ENCODE assay signal across 26 cellular contexts in genomic region chr15:79195802-79196201, GRCh38.
A peak's percentile ranks its signal among the peaks of the same experiment; 100 is the strongest.
DNase-seq lines count a peak whose midpoint lies in the region; ATAC-seq and TF ChIP-seq lines count a peak whose summit lies in the region.
"Had no signal": no experiment of that assay in that cellular context is flagged by ENCODE, and none has a peak within 500 bp of the region (broad histone marks: within the 10 kb centered on the region; RNA-seq: fewer than 3 reads in every experiment).

No MANE protein-coding gene starts in this region.

- H3K9me3 ChIP-seq in SK-N-SH (no peaks in the 10 kb centered on the region), OCI-LY7 (ENCODE audit: low read length) (no peaks in the 10 kb centered on the region)
- H3K9me3 ChIP-seq: heart left ventricle, left lung, right atrium auricular region, thyroid gland had no signal

- no peak overlapping the region for H3K9ac ChIP-seq in SK-N-SH

- 31% methylated on average over 2 of the region's 5 CpGs for WGBS in SK-N-SH (ENCODE audit: low lambda C conversion rate)

- TF ChIP-seq EP300 in SK-N-SH (IDR thresholded peaks at IDR 0.05; ENCODE audit: borderline replicate concordance in 1 of 2, low read depth in 1 of 2, low read length in 1 of 2), result no peak

- H3K9me2 ChIP-seq in SK-N-SH, result no peaks in the 10 kb centered on the region
- no peaks in the 10 kb centered on the region for H3K9me2 ChIP-seq in OCI-LY7 (ENCODE audit: insufficient read depth, low read length)

- DNase-seq in SK-N-SH, result peak; percentile 33
- DNase-seq in OCI-LY7 (ENCODE audit: low spot score), result no peak
- DNase-seq in germinal center (ENCODE audit: low spot score), result peak; percentile 21
- no peak for DNase-seq in SKM-1 (lab: John Stamatoyannopoulos, UW; ENCODE audit: unreplicated experiment)
- DNase-seq in activated CD4-positive, alpha-beta T cell treated with anti-CD3 and anti-CD28 coated beads, Interleukin-2, amount 50 U/mL, for 4 hours, result no peak
- no peak for DNase-seq in NCI-H446 (lab: John Stamatoyannopoulos, UW)
- no peak for DNase-seq in NCI-H526 treated with DMSO at 0.1 percent for 48 hours (lab: John Stamatoyannopoulos, UW)
- DNase-seq: activated CD8-positive, alpha-beta memory T cell treated with anti-CD3 and anti-CD28 coated beads for 24 hours; activated naive CD4-positive, alpha-beta T cell treated with anti-CD3 and anti-CD28 coated beads for 36 hours; activated T-cell treated with anti-CD3 and anti-CD28 coated beads, Interleukin-2, amount 50 U/mL, for 24 hours; AML-193; amygdala; dermis blood vessel endothelial cell; heart left ventricle; immature natural killer cell; left lung; natural killer cell; NCI-H510A treated with DMSO at 0.1 percent for 48 hours; RPMI8226; stimulated activated CD4-positive, alpha-beta T cell treated with anti-CD3 and anti-CD28 coated beads, Interleukin-12 subunit alpha, Interleukin-12 subunit beta, amount 100 ng/mL, for 4 hours; T1000; thyroid gland had no signal

- H3F3A ChIP-seq in SK-N-SH (replicated peaks; ENCODE audit: insufficient read depth), result no peaks in the 10 kb centered on the region

- intact Hi-C loops in OCI-LY7 (cut with micrococcal nuclease; ENCODE audit: unreplicated experiment), result no loop called here

- TF ChIP-seq RAD21 in SK-N-SH (IDR thresholded peaks at IDR 0.05; ENCODE audit: low read length), result no peak

- no peak overlapping the region for H3K27ac ChIP-seq in SK-N-SH (ENCODE audit: low read depth in 2 of 2, low read length in 1 of 2)
- no peak overlapping the region for H3K27ac ChIP-seq in OCI-LY7 (ENCODE audit: low read depth, low read length, poor library complexity, severe bottlenecking)
- H3K27ac ChIP-seq: 22Rv1, heart left ventricle, left lung, right atrium auricular region, thyroid gland had no signal

- no peaks in the 10 kb centered on the region for H3K36me3 ChIP-seq in SK-N-SH (replicated peaks in 1 of 2; ENCODE audit: control insufficient read depth in 1 of 2, insufficient read depth in 2 of 2, low read length in 1 of 2)
- H3K36me3 ChIP-seq in OCI-LY7 (ENCODE audit: insufficient read depth, low read length), result no peaks in the 10 kb centered on the region
- H3K36me3 ChIP-seq: heart left ventricle, left lung, right atrium auricular region, thyroid gland had no signal

- no peak overlapping the region for H2AFZ ChIP-seq in SK-N-SH (ENCODE audit: low read depth)
- no peak overlapping the region for H2AFZ ChIP-seq in OCI-LY7 (ENCODE audit: low read length)

- no peak for ATAC-seq in SK-N-SH treated with all-trans-retinoic acid at 6 μM for 48 hours
- ATAC-seq: activated CD4-positive, CD25-positive, alpha-beta regulatory T cell treated with anti-CD3 and anti-CD28 coated beads, Interleukin-2, amount 50 U/mL, for 24 hours; heart left ventricle; left lung; natural killer cell had no signal

- BruUV-seq in OCI-LY7 (replicated peaks; lab: Mats Ljungman, UMichigan), result no TSS peak

- CTCF ChIA-PET in SK-N-SH (lab: Yijun Ruan, JAX), result interaction anchor here (0.8 to 1.9 kb wide), 5 partner anchors 11 to 285 kb away, joined by 3 to 13 read pairs (median 4); no protein-coding TSS in a partner anchor
- CTCF ChIA-PET in OCI-LY7 (lab: Charles Lee; ENCODE audit: unreplicated experiment), result no interaction called here

- H3K4me3 ChIP-seq in SK-N-SH (ENCODE audit: low read depth in 2 of 2, low read length in 1 of 2), result no peak overlapping the region
- H3K4me3 ChIP-seq in OCI-LY7 (ENCODE audit: low read depth, low read length, poor library complexity, severe bottlenecking), result no peak overlapping the region
- H3K4me3 ChIP-seq: heart left ventricle, left lung, right atrium auricular region, thyroid gland had no signal

- no peaks in the 10 kb centered on the region for H3K27me3 ChIP-seq in SK-N-SH (ENCODE audit: insufficient read depth)
- H3K27me3 ChIP-seq: right atrium auricular region had no signal

- H3K4me1 ChIP-seq in SK-N-SH (ENCODE audit: control insufficient read depth in 1 of 2, insufficient read depth in 2 of 2, low read depth in 1 of 2, low read length in 1 of 2) (no peaks in the 10 kb centered on the region; a peak in 1 of 4 replicates), OCI-LY7 (ENCODE audit: insufficient read depth, low read length, poor library complexity, severe bottlenecking) (no peaks in the 10 kb centered on the region)
- H3K4me1 ChIP-seq: heart left ventricle, left lung, right atrium auricular region, thyroid gland had no signal

- H3K4me2 ChIP-seq in SK-N-SH, result no peak overlapping the region
- H3K4me2 ChIP-seq in OCI-LY7 (ENCODE audit: low read length), result no peak overlapping the region

- H3K79me2 ChIP-seq in SK-N-SH (ENCODE audit: insufficient read depth), result no peaks in the 10 kb centered on the region
- no peaks in the 10 kb centered on the region for H3K79me2 ChIP-seq in OCI-LY7 (ENCODE audit: insufficient read depth, low read depth, low read length)

- POLR2A ChIA-PET in SK-N-SH (lab: Yijun Ruan, JAX), result no interaction called here
- POLR2A ChIA-PET in OCI-LY7 (lab: Charles Lee), result no interaction called here

- TF ChIP-seq CTCF in SK-N-SH (IDR thresholded peaks at IDR 0.05) (peak; percentile 23; the same call in 1 of the 2 replicates), OCI-LY7 (conservative IDR thresholded peaks at IDR 0.05; ENCODE audit: low read length) (0 out of 2 replicates have a peak, but pooled peaks have one; percentile 26)

- H4K20me1 ChIP-seq in SK-N-SH (ENCODE audit: insufficient read depth) (no peaks in the 10 kb centered on the region), OCI-LY7 (ENCODE audit: insufficient read depth, low read length) (no peaks in the 10 kb centered on the region)

TF ChIP-seq in SK-N-SH, 30 proteins besides CTCF, POLR2A, EP300 and RAD21:
- TF ChIP-seq FOXM1 (IDR thresholded peaks at IDR 0.05; ENCODE audit: low read depth), result no peak
- TF ChIP-seq FOSL2 (IDR thresholded peaks at IDR 0.05; ENCODE audit: borderline replicate concordance, low read depth), result no peak
TF ChIP-seq in SK-N-SH: peak in this region for 0.

TF ChIP-seq in SK-N-SH treated with all-trans-retinoic acid at 6 μM for 48 hours, 23 proteins besides CTCF, POLR2A, EP300 and RAD21:
- TF ChIP-seq ISL1 (CRISPR knock-in tag; IDR thresholded peaks at IDR 0.05) (no peak), PPARA (CRISPR knock-in tag; IDR thresholded peaks at IDR 0.05; ENCODE audit: borderline replicate concordance) (no peak), BACH2 (CRISPR knock-in tag; IDR thresholded peaks at IDR 0.05; ENCODE audit: borderline replicate concordance) (no peak), GLIS3 (CRISPR knock-in tag; IDR thresholded peaks at IDR 0.05) (no peak), CREB5 (CRISPR knock-in tag; IDR thresholded peaks at IDR 0.05; ENCODE audit: low read depth) (no peak)

Comparison
In these comparisons a context has a peak if more than half of its experiments do, and no peak if none do; other contexts are left out.
1. DNase-seq: peak in SK-N-SH (single experiment) and germinal center (single experiment); none in OCI-LY7 (single experiment), SKM-1 (single experiment), activated CD4-positive, alpha-beta T cell treated with anti-CD3 and anti-CD28 coated beads, Interleukin-2, amount 50 U/mL, for 4 hours (0 of 2), NCI-H446 (0 of 2) and NCI-H526 treated with DMSO at 0.1 percent for 48 hours (single experiment).